ENCODE assay signal across 16 cellular contexts in the genomic region with DNA sequence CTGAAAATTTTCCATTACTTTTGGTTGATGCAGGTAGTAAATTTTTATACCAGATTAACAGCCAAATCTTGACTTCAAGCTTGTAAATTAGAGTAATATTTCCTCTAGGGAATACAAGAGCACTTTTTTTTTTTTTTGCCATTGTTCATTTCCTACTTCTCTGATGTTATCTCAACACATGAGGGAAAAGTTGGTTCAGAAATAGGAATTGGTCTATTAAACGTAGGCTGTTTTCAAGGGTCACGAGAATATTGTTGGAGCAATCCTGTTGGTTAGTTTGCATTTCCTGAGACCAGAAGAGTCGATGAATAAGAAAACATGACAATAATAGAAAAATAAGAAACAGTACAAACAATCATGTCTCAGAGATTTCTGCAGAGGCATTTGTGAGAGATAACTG.
DNase-seq lines count a peak whose midpoint lies in the region; ATAC-seq and TF ChIP-seq lines count a peak whose summit lies in the region.
"Had no signal": no experiment of that assay in that cellular context is flagged by ENCODE, and none has a peak within 500 bp of the region (broad histone marks: within the 10 kb centered on the region; RNA-seq: fewer than 3 reads in every experiment).

No MANE protein-coding gene starts in this region.

- H3K9me1 ChIP-seq in IMR-90 (ENCODE audit: insufficient read depth, low read length), result no peaks in the 10 kb centered on the region

- no peak overlapping the region for H3K56ac ChIP-seq in IMR-90 (ENCODE audit: extremely low read depth, insufficient read depth, low read length)

- in situ Hi-C loops in IMR-90 (cut with MboI; ENCODE audit: low sequenced_read_pairs), result no loop called here
- in situ Hi-C loops in transverse colon (cut with MboI; ENCODE audit: low pct_ligation_motif_present in 1 of 4, low pct_unique_long_range_greater_than_20kb in 1 of 4, low sequenced_read_pairs in 3 of 4), result no loop called here

- H2AK9ac ChIP-seq in IMR-90 (replicated peaks; ENCODE audit: low read depth, low read length, poor library complexity), result no peak overlapping the region

- no peak overlapping the region for H3K14ac ChIP-seq in IMR-90 (replicated peaks; ENCODE audit: low read depth, low read length)

- POLR2A ChIA-PET in IMR-90 (lab: Charles Lee; ENCODE audit: unreplicated experiment), result interaction anchor here (0.6 kb wide), 1 partner anchor 291 kb away, joined by 7 read pairs; no protein-coding TSS in a partner anchor

- H3K9me3 ChIP-seq in IMR-90 (ENCODE audit: control insufficient read depth, insufficient read depth, low read length) (no peaks in the 10 kb centered on the region), ascending aorta (no peaks in the 10 kb centered on the region), transverse colon (no peaks in the 10 kb centered on the region)
- H3K9me3 ChIP-seq: A549, Caco-2, HAP-1 had no signal

- BruUV-seq in IMR-90 (replicated peaks; lab: Mats Ljungman, UMichigan), result no TSS peak

- no peak overlapping the region for H2AK5ac ChIP-seq in IMR-90 (ENCODE audit: low read depth, low read length)

- H3K36me3 ChIP-seq in IMR-90 (ENCODE audit: control insufficient read depth, insufficient read depth, low read length), result no peaks in the 10 kb centered on the region
- no peaks in the 10 kb centered on the region for H3K36me3 ChIP-seq in ascending aorta
- H3K36me3 ChIP-seq in transverse colon, result no peaks in the 10 kb centered on the region
- H3K36me3 ChIP-seq: HAP-1 had no signal

- no peak overlapping the region for H3K4ac ChIP-seq in IMR-90 (ENCODE audit: low read depth, low read length)

- no peak overlapping the region for H3K23ac ChIP-seq in IMR-90 (ENCODE audit: low read depth, low read length)

- H4K5ac ChIP-seq in IMR-90 (ENCODE audit: low read depth, low read length), result no peak overlapping the region

- DNase-seq in IMR-90, result no peak
- DNase-seq in cardiac fibroblast (ENCODE audit: low read depth in 2 of 2), result peak; percentile 2 to 12
- DNase-seq in fibroblast of pulmonary artery (ENCODE audit: low read depth), result peak; percentile 36
- DNase-seq in pulmonary artery endothelial cell (ENCODE audit: low read depth, low spot score), result peak; percentile 55
- DNase-seq in NCI-H2081 (lab: John Stamatoyannopoulos, UW), result no peak
- no peak for DNase-seq in ascending aorta (ENCODE audit: low spot score in 2 of 2)
- no peak for DNase-seq in transverse colon
- DNase-seq: AML-193; Caco-2; CD4-positive, alpha-beta T cell; GM23248 had no signal

- H3K27me3 ChIP-seq in IMR-90 (ENCODE audit: control insufficient read depth, insufficient read depth, low read length), result no peaks in the 10 kb centered on the region
- H3K27me3 ChIP-seq in ascending aorta, result no peaks in the 10 kb centered on the region
- H3K27me3 ChIP-seq in transverse colon, result no peaks in the 10 kb centered on the region

- TF ChIP-seq RAD21 in IMR-90 (IDR thresholded peaks at IDR 0.05; ENCODE audit: low read length), result no peak

- no peaks in the 10 kb centered on the region for H3K79me1 ChIP-seq in IMR-90 (ENCODE audit: low read depth in 1 of 2, low read length in 2 of 2)

- H3K4me1 ChIP-seq in IMR-90 (ENCODE audit: control insufficient read depth, insufficient read depth, low read length), result peaks cover 4% of the 10 kb centered on the region
- H3K4me1 ChIP-seq in ascending aorta, result no peaks in the 10 kb centered on the region
- no peaks in the 10 kb centered on the region for H3K4me1 ChIP-seq in transverse colon
- H3K4me1 ChIP-seq: A549, Caco-2, HAP-1 had no signal

- WGBS in IMR-90 (ENCODE audit: extremely low coverage in 2 of 2, insufficient read length in 1 of 2), 2 experiments, result no CpG with 5 or more reads among the region's 3 CpGs
- WGBS in transverse colon (ENCODE audit: low coverage in 1 of 2), 2 donors, result 57 to 68% methylated on average over 3 of the region's 3 CpGs

- no peak overlapping the region for H2BK15ac ChIP-seq in IMR-90 (ENCODE audit: low read depth, low read length)

- H4K20me1 ChIP-seq in IMR-90 (ENCODE audit: insufficient read depth, low read length), result no peaks in the 10 kb centered on the region

- no peak overlapping the region for H3K4me3 ChIP-seq in IMR-90 (ENCODE audit: insufficient read depth, low read depth, low read length)
- no peak overlapping the region for H3K4me3 ChIP-seq in cardiac fibroblast (replicated peaks in 1 of 2; ENCODE audit: low read depth in 2 of 2, low read length in 2 of 2)
- no peak overlapping the region for H3K4me3 ChIP-seq in fibroblast of pulmonary artery (replicated peaks; ENCODE audit: low read depth, low read length)
- no peak overlapping the region for H3K4me3 ChIP-seq in ascending aorta
- H3K4me3 ChIP-seq in transverse colon, result no peak overlapping the region
- H3K4me3 ChIP-seq: A549, GM23248, HAP-1 had no signal

- H2AFZ ChIP-seq in IMR-90 (replicated peaks; ENCODE audit: low read length, poor library complexity), result no peak overlapping the region
- H2AFZ ChIP-seq: GM23248 had no signal

- no peak overlapping the region for H2BK20ac ChIP-seq in IMR-90 (ENCODE audit: low read depth, low read length)

- no peak overlapping the region for H2BK5ac ChIP-seq in IMR-90 (ENCODE audit: low read depth, low read length, poor library complexity, severe bottlenecking)

- intact Hi-C loops in IMR-90 (cut with micrococcal nuclease), result no loop called here
- intact Hi-C loops in ascending aorta (cut with DNase I), result no loop called here
- intact Hi-C loops in transverse colon (cut with DNase I; ENCODE audit: low total_unique reads), result no loop called here

- no peak overlapping the region for H3K18ac ChIP-seq in IMR-90 (ENCODE audit: low read depth, low read length)

- H3K27ac ChIP-seq in IMR-90 (ENCODE audit: insufficient read depth, low read length) (no peak overlapping the region), ascending aorta (no peak overlapping the region), transverse colon (no peak overlapping the region)
- H3K27ac ChIP-seq: 22Rv1, A549, C4-2B, GM23248, HL-60 had no signal

- no peak overlapping the region for H3K4me2 ChIP-seq in IMR-90 (ENCODE audit: low read depth, low read length)
- H3K4me2 ChIP-seq: A549 had no signal

- H2BK120ac ChIP-seq in IMR-90 (ENCODE audit: low read depth, low read length), result peak overlapping the region; percentile 10; the same call in 1 of the 2 replicates

- dilution Hi-C loops in IMR-90 (cut with HindIII; ENCODE audit: low sequenced_read_pairs, unreplicated experiment), result no loop called here

- no peak for TF ChIP-seq CTCF in IMR-90 (conservative IDR thresholded peaks at IDR 0.05; ENCODE audit: low read depth, low read length)
- TF ChIP-seq CTCF in cardiac fibroblast (IDR thresholded peaks at IDR 0.05; ENCODE audit: low read depth, low read length), result no peak
- no peak for TF ChIP-seq CTCF in fibroblast of pulmonary artery (IDR thresholded peaks at IDR 0.05; ENCODE audit: low read length, missing control alignments)
- TF ChIP-seq CTCF in ascending aorta (IDR thresholded peaks at IDR 0.05), result no peak
- no peak for TF ChIP-seq CTCF in transverse colon (IDR thresholded peaks at IDR 0.05)

- TF ChIP-seq POLR2A in IMR-90 (IDR thresholded peaks at IDR 0.05; ENCODE audit: low read depth, low read length) (no peak), transverse colon (IDR thresholded peaks at IDR 0.05) (no peak)

- no peak for TF ChIP-seq EP300 in transverse colon (IDR thresholded peaks at IDR 0.05; ENCODE audit: low read depth)

- no peak overlapping the region for H3K9ac ChIP-seq in IMR-90 (ENCODE audit: low read depth, low read length)
- H3K9ac ChIP-seq: GM23248 had no signal

- CTCF ChIA-PET in IMR-90 (lab: Yijun Ruan, JAX), result interaction anchor here (0.7 kb wide), 1 partner anchor 190 kb away, joined by 3 read pairs; no protein-coding TSS in a partner anchor

- no peak for ATAC-seq in IMR-90 (ENCODE audit: low read depth)
- ATAC-seq: A549 had no signal

- H4K91ac ChIP-seq in IMR-90 (ENCODE audit: insufficient read depth, low read depth, low read length), result no peak overlapping the region

- H4K8ac ChIP-seq in IMR-90 (ENCODE audit: low read depth in 2 of 2, low read length in 2 of 2), result no peak overlapping the region

TF ChIP-seq in IMR-90, 13 proteins besides CTCF, POLR2A, EP300 and RAD21:
- TF ChIP-seq FOS (IDR thresholded peaks at IDR 0.05; ENCODE audit: low read depth, low read length), result no peak
- TF ChIP-seq NFE2L2 (IDR thresholded peaks at IDR 0.05; ENCODE audit: low read depth, low read length), result no peak
- TF ChIP-seq MXI1 (IDR thresholded peaks at IDR 0.05; ENCODE audit: borderline replicate concordance, low read depth, low read length), result no peak
- TF ChIP-seq, protein P1, sequence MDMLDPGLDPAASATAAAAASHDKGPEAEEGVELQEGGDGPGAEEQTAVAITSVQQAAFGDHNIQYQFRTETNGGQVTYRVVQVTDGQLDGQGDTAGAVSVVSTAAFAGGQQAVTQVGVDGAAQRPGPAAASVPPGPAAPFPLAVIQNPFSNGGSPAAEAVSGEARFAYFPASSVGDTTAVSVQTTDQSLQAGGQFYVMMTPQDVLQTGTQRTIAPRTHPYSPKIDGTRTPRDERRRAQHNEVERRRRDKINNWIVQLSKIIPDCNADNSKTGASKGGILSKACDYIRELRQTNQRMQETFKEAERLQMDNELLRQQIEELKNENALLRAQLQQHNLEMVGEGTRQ (IDR thresholded peaks at IDR 0.05; ENCODE audit: low read depth, low read length), result no peak
- TF ChIP-seq SMC3 (IDR thresholded peaks at IDR 0.05; ENCODE audit: low read depth, low read length), result no peak
- no peak for TF ChIP-seq CEBPB (IDR thresholded peaks at IDR 0.05; ENCODE audit: low read depth, low read length)
- TF ChIP-seq BHLHE40 (IDR thresholded peaks at IDR 0.05; ENCODE audit: low read depth, low read length), result no peak
- no peak for TF ChIP-seq MAZ (IDR thresholded peaks at IDR 0.05; ENCODE audit: borderline replicate concordance, low read depth, low read length)
- TF ChIP-seq CHD1 (IDR thresholded peaks at IDR 0.05; ENCODE audit: low read depth, low read length), result no peak
- no peak for TF ChIP-seq RFX5 (IDR thresholded peaks at IDR 0.05; ENCODE audit: low read depth, low read length)
- TF ChIP-seq RCOR1 (IDR thresholded peaks at IDR 0.05; ENCODE audit: insufficient replicate concordance, low read length), result no peak
- TF ChIP-seq, protein P2, sequence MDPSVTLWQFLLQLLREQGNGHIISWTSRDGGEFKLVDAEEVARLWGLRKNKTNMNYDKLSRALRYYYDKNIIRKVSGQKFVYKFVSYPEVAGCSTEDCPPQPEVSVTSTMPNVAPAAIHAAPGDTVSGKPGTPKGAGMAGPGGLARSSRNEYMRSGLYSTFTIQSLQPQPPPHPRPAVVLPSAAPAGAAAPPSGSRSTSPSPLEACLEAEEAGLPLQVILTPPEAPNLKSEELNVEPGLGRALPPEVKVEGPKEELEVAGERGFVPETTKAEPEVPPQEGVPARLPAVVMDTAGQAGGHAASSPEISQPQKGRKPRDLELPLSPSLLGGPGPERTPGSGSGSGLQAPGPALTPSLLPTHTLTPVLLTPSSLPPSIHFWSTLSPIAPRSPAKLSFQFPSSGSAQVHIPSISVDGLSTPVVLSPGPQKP (IDR thresholded peaks at IDR 0.05; ENCODE audit: borderline replicate concordance, low read depth, low read length), result no peak
- TF ChIP-seq MAFK (IDR thresholded peaks at IDR 0.05; ENCODE audit: low read depth, low read length), result no peak

Comparison
In these comparisons a context has a peak if more than half of its experiments do, and no peak if none do; other contexts are left out.
1. DNase-seq: peak in cardiac fibroblast (2 of 2), fibroblast of pulmonary artery (single experiment) and pulmonary artery endothelial cell (single experiment); none in IMR-90 (single experiment), NCI-H2081 (0 of 2), ascending aorta (0 of 2) and transverse colon (single experiment).